8 cellular contexts compared by ENCODE assay signal in genomic region chr4:156294577-156294976, GRCh38.
DNase-seq lines count a peak whose midpoint lies in the region; ATAC-seq and TF ChIP-seq lines count a peak whose summit lies in the region.

No MANE protein-coding gene starts in this region.

- no peak overlapping the region for H2BK120ac ChIP-seq in IMR-90 (ENCODE audit: low read depth, low read length)

- no peak overlapping the region for H3K9ac ChIP-seq in IMR-90 (ENCODE audit: low read depth, low read length)

- no peak overlapping the region for H3K23ac ChIP-seq in IMR-90 (ENCODE audit: low read depth, low read length)

- no peaks in the 10 kb centered on the region for H3K27me3 Mint-ChIP-seq in CD4-positive, alpha-beta memory T cell

- H2BK20ac ChIP-seq in IMR-90 (ENCODE audit: low read depth, low read length): peak overlapping the region; percentile 5; the same call in 1 of the 2 replicates

- no peaks in the 10 kb centered on the region for H4K20me1 ChIP-seq in IMR-90 (ENCODE audit: insufficient read depth, low read length)

- H3K27me3 ChIP-seq in BJ (ENCODE audit: control insufficient read depth, insufficient read depth, low read length) (no peaks in the 10 kb centered on the region), IMR-90 (ENCODE audit: control insufficient read depth, insufficient read depth, low read length) (no peaks in the 10 kb centered on the region), SJCRH30 (no peaks in the 10 kb centered on the region)
- no peaks in the 10 kb centered on the region for H3K27me3 ChIP-seq in CD4-positive, alpha-beta memory T cell (ENCODE audit: insufficient read depth, low read length)

- in situ Hi-C loops in IMR-90 (cut with MboI; ENCODE audit: low sequenced_read_pairs): no loop called here

- H3K4ac ChIP-seq in IMR-90 (ENCODE audit: low read depth, low read length): no peak overlapping the region

- H2AK9ac ChIP-seq in IMR-90 (replicated peaks; ENCODE audit: low read depth, low read length, poor library complexity): no peak overlapping the region

- no peaks in the 10 kb centered on the region for H3K4me1 Mint-ChIP-seq in CD4-positive, alpha-beta memory T cell

- POLR2A ChIA-PET in BJ (lab: Charles Lee): no interaction called here
- POLR2A ChIA-PET in IMR-90 (lab: Charles Lee; ENCODE audit: unreplicated experiment): no interaction called here
- POLR2A ChIA-PET in CD4-positive, alpha-beta memory T cell (lab: Charles Lee; ENCODE audit: partially characterized antibody): no interaction called here

- no peak overlapping the region for H2AFZ ChIP-seq in IMR-90 (replicated peaks; ENCODE audit: low read length, poor library complexity)

- peaks cover 0 to 16% (median 3%) of the 10 kb centered on the region in 8 donors for H3K9me3 Mint-ChIP-seq in CD4-positive, alpha-beta memory T cell

- H3K36me3 ChIP-seq in BJ (ENCODE audit: control insufficient read depth, insufficient read depth, low read length): no peaks in the 10 kb centered on the region
- H3K36me3 ChIP-seq in IMR-90 (ENCODE audit: control insufficient read depth, insufficient read depth, low read length): no peaks in the 10 kb centered on the region
- no peaks in the 10 kb centered on the region for H3K36me3 ChIP-seq in SJCRH30
- no peaks in the 10 kb centered on the region for H3K36me3 ChIP-seq in CD4-positive, alpha-beta memory T cell (ENCODE audit: insufficient read depth, low read length)

- no peak overlapping the region for H3K4me3 Mint-ChIP-seq in CD4-positive, alpha-beta memory T cell

- dilution Hi-C loops in IMR-90 (cut with HindIII; ENCODE audit: low sequenced_read_pairs, unreplicated experiment): no loop called here

- no TSS peak for BruUV-seq in IMR-90 (replicated peaks; lab: Mats Ljungman, UMichigan)

- peak; percentile 39 for TF ChIP-seq CTCF in BJ (IDR thresholded peaks at IDR 0.05; ENCODE audit: insufficient read depth, low read depth, low read length)
- TF ChIP-seq CTCF in IMR-90 (conservative IDR thresholded peaks at IDR 0.05; ENCODE audit: low read depth, low read length): peak; percentile 63

- TF ChIP-seq RAD21 in IMR-90 (IDR thresholded peaks at IDR 0.05; ENCODE audit: low read length): peak; percentile 63

- H3K36me3 Mint-ChIP-seq in CD4-positive, alpha-beta memory T cell: no peaks in the 10 kb centered on the region

- H2BK5ac ChIP-seq in IMR-90 (ENCODE audit: low read depth, low read length, poor library complexity, severe bottlenecking): peak overlapping the region; percentile 64

- H3K9me3 ChIP-seq in IMR-90 (ENCODE audit: control insufficient read depth, insufficient read depth, low read length): no peaks in the 10 kb centered on the region
- H3K9me3 ChIP-seq in SJCRH30 (replicated peaks): no peaks in the 10 kb centered on the region
- H3K9me3 ChIP-seq in CD4-positive, alpha-beta memory T cell (ENCODE audit: control insufficient read depth in 1 of 2, low read length in 2 of 2): no peaks in the 10 kb centered on the region

- peak; percentile 70 for ATAC-seq in IMR-90 (ENCODE audit: low read depth)
- no peak for ATAC-seq in GM21367 (IDR thresholded peaks at IDR 0.05; ENCODE audit: unreplicated experiment)

- H3K4me3 ChIP-seq in BJ (ENCODE audit: low read depth, low read length) (no peak overlapping the region), IMR-90 (ENCODE audit: insufficient read depth, low read depth, low read length) (no peak overlapping the region), SJCRH30 (no peak overlapping the region)
- H3K4me3 ChIP-seq in CD4-positive, alpha-beta memory T cell (ENCODE audit: low read length in 2 of 2): no peak overlapping the region

- WGBS in IMR-90 (ENCODE audit: extremely low coverage in 2 of 2, insufficient read length in 1 of 2), 2 experiments: no CpG with 5 or more reads among the region's 2 CpGs

- CTCF ChIA-PET in BJ (lab: Yijun Ruan, JAX) (interaction anchor here (0.6 to 1.5 kb wide), 4 partner anchors 14 to 675 kb away, joined by 3 to 5 read pairs (median 3); no protein-coding TSS in a partner anchor), IMR-90 (lab: Yijun Ruan, JAX) (interaction anchor here (0.6 to 1.5 kb wide), 6 partner anchors 20 to 181 kb away, joined by 3 to 12 read pairs (median 4); no protein-coding TSS in a partner anchor)
- CTCF ChIA-PET in CD4-positive, alpha-beta memory T cell (lab: Charles Lee; ENCODE audit: partially characterized antibody): no interaction called here

- no peak overlapping the region for H4K8ac ChIP-seq in IMR-90 (ENCODE audit: low read depth in 2 of 2, low read length in 2 of 2)

- H3K27ac Mint-ChIP-seq in CD4-positive, alpha-beta memory T cell: no peak overlapping the region

- H3K4me1 ChIP-seq in IMR-90 (ENCODE audit: control insufficient read depth, insufficient read depth, low read length): peaks cover 4% of the 10 kb centered on the region; the same call in 1 of the 2 replicates
- H3K4me1 ChIP-seq in SJCRH30: peaks cover 5% of the 10 kb centered on the region
- no peaks in the 10 kb centered on the region for H3K4me1 ChIP-seq in CD4-positive, alpha-beta memory T cell (ENCODE audit: insufficient read depth, low read length)

- intact Hi-C loops in IMR-90 (cut with micrococcal nuclease): loop anchor here (1.0 to 10.0 kb wide), 6 partner anchors 84 to 750 kb away; partner anchors contain the start of gene PDGFC
- intact Hi-C loops in CD4-positive, alpha-beta memory T cell (cut with micrococcal nuclease): no loop called here

- peak overlapping the region; percentile 27; the same call in 1 of the 2 replicates for H4K91ac ChIP-seq in IMR-90 (ENCODE audit: insufficient read depth, low read depth, low read length)

- H2AK5ac ChIP-seq in IMR-90 (ENCODE audit: low read depth, low read length): no peak overlapping the region

- no peak overlapping the region for H4K5ac ChIP-seq in IMR-90 (ENCODE audit: low read depth, low read length)

- DNase-seq in BJ (ENCODE audit: low read depth) (no peak), IMR-90 (peak; percentile 87), SJCRH30 (peak; percentile 28 to 58), hepatic stellate cell (ENCODE audit: low spot score) (peak; percentile 52), KG1 (lab: John Stamatoyannopoulos, UW) (no peak), GM19240 (ENCODE audit: insufficient read length, low spot score) (no peak)
- no peak for DNase-seq in CD4-positive, alpha-beta memory T cell

- no peaks in the 10 kb centered on the region for H3K79me1 ChIP-seq in IMR-90 (ENCODE audit: low read depth in 1 of 2, low read length in 2 of 2)

- H3K14ac ChIP-seq in IMR-90 (replicated peaks; ENCODE audit: low read depth, low read length): no peak overlapping the region

- H3K4me2 ChIP-seq in IMR-90 (ENCODE audit: low read depth, low read length): no peak overlapping the region

- peak overlapping the region; percentile 49; the same call in 1 of the 2 replicates for H3K18ac ChIP-seq in IMR-90 (ENCODE audit: low read depth, low read length)

- no peak overlapping the region for H3K56ac ChIP-seq in IMR-90 (ENCODE audit: extremely low read depth, insufficient read depth, low read length)

- no peak overlapping the region for H2BK15ac ChIP-seq in IMR-90 (ENCODE audit: low read depth, low read length)

- H3K9me1 ChIP-seq in IMR-90 (ENCODE audit: insufficient read depth, low read length): no peaks in the 10 kb centered on the region

- TF ChIP-seq POLR2A in IMR-90 (IDR thresholded peaks at IDR 0.05; ENCODE audit: low read depth, low read length): no peak

- H3K27ac ChIP-seq in IMR-90 (ENCODE audit: insufficient read depth, low read length) (no peak overlapping the region), SJCRH30 (peak overlapping the region; percentile 61)
- H3K27ac ChIP-seq in CD4-positive, alpha-beta memory T cell (ENCODE audit: low read depth, low read length): no peak overlapping the region

TF ChIP-seq in IMR-90, 13 proteins besides CTCF, POLR2A, EP300 and RAD21:
- TF ChIP-seq USF2 (IDR thresholded peaks at IDR 0.05; ENCODE audit: low read depth, low read length) (no peak), CEBPB (IDR thresholded peaks at IDR 0.05; ENCODE audit: low read depth, low read length) (peak; percentile 75), SMC3 (IDR thresholded peaks at IDR 0.05; ENCODE audit: low read depth, low read length) (peak; percentile 33), MAZ (IDR thresholded peaks at IDR 0.05; ENCODE audit: borderline replicate concordance, low read depth, low read length) (no peak)

Comparison
In these comparisons a context has a peak if more than half of its experiments do, and no peak if none do; other contexts are left out.
1. DNase-seq: peak in IMR-90 (single experiment), SJCRH30 (2 of 2) and hepatic stellate cell (single experiment); none in BJ (single experiment), KG1 (single experiment), CD4-positive, alpha-beta memory T cell (0 of 5) and GM19240 (single experiment).